In the genomic region with DNA sequence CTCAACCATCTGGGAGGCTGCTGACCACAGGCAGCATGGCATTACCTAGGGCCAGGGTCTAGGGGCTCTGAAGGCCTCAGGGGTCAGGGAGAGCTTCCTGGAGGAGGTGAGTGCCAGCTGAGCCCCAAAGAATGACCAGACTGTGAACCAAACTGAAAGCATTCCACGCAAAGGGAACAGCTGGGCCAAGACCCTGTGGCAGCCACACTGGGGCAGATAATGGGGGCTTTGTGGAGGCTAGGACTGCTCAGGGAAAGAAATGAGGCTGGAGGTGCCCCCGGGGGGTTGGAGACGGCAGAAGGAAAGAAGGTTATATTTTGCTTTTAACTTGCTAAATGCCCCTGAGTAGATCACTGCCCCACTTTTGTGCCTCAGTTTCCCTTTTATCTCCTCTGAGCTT, we compare ENCODE assay signal across 19 cellular contexts. TPM values are rescaled to one million over a fixed set of nuclear protein-coding genes. Genes with fewer than 3 reads are reported as not detected.
A peak's percentile ranks its signal among the peaks of the same experiment; 100 is the strongest.
DNase-seq lines count a peak whose midpoint lies in the region; ATAC-seq and TF ChIP-seq lines count a peak whose summit lies in the region.
"Had no signal": no experiment of that assay in that cellular context is flagged by ENCODE, and none has a peak within 500 bp of the region (broad histone marks: within the 10 kb centered on the region; RNA-seq: fewer than 3 reads in every experiment).

No MANE protein-coding gene starts in this region.

- H3K4me1 ChIP-seq in heart left ventricle (peaks cover 8 to 99% (median 66%) of the 10 kb centered on the region in 12 donors), mesenchymal stem cell (ENCODE audit: control insufficient read depth, insufficient read depth, low read depth, low read length) (peaks cover 78% of the 10 kb centered on the region), upper lobe of left lung (peaks cover 44 to 57% (median 49%) of the 10 kb centered on the region in 4 donors), sigmoid colon (peaks cover 0 to 54% (median 40%) of the 10 kb centered on the region in 4 donors)

- peak overlapping the region in 10 of 12 donors; percentile 2 to 97 (median 66) for H3K27ac ChIP-seq in heart left ventricle
- peak overlapping the region; percentile 86 for H3K27ac ChIP-seq in WERI-Rb-1
- no peak overlapping the region for H3K27ac ChIP-seq in mesenchymal stem cell (ENCODE audit: low read length, poor library complexity, severe bottlenecking)
- peak overlapping the region; percentile 24 to 72 (median 62) for H3K27ac ChIP-seq in upper lobe of left lung
- peak overlapping the region in 1 of 4 donors; percentile 39 for H3K27ac ChIP-seq in sigmoid colon
- H3K27ac ChIP-seq: Peyer's patch, tibial artery had no signal

- H3K4me3 ChIP-seq in heart left ventricle (no peak overlapping the region), WERI-Rb-1 (ENCODE audit: low read depth, low read length) (no peak overlapping the region), mesenchymal stem cell (ENCODE audit: insufficient read depth in 1 of 2, low read depth in 1 of 2, low read length in 2 of 2) (no peak overlapping the region), upper lobe of left lung (no peak overlapping the region), sigmoid colon (no peak overlapping the region)
- H3K4me3 ChIP-seq: Peyer's patch, tibial artery had no signal

- DNase-seq in heart left ventricle (no peak), Right ventricle myocardium inferior (ENCODE audit: missing footprints) (no peak), WERI-Rb-1 (no peak), mesenchymal stem cell (no peak), upper lobe of left lung (no peak), sigmoid colon (no peak)
- DNase-seq: activated CD4-positive, alpha-beta T cell treated with anti-CD3 and anti-CD28 coated beads for 1 hour; activated CD8-positive, alpha-beta memory T cell treated with anti-CD3 and anti-CD28 coated beads, Interleukin-2, amount 50 U/mL, for 48 hours; caudate nucleus; CD8-positive, alpha-beta memory T cell; effector memory CD8-positive, alpha-beta T cell; natural killer cell; NCI-H2081 treated with DMSO at 0.1 percent for 48 hours; NCI-H526 treated with DMSO at 0.1 percent for 48 hours; retina had no signal

- WGBS in heart left ventricle, 4 donors, result 84 to 92% (median 90%) methylated on average over 3 of the region's 3 CpGs
- 100% methylated on average over 1 of the region's 3 CpGs for WGBS in mesenchymal stem cell
- 88 to 94% methylated on average over 3 of the region's 3 CpGs for WGBS in upper lobe of left lung, 2 donors
- 93% methylated on average over 3 of the region's 3 CpGs for WGBS in sigmoid colon, 2 donors

- no peak overlapping the region for H2AFZ ChIP-seq in mesenchymal stem cell (ENCODE audit: low read depth, low read length)

- peak overlapping the region; percentile 57 for H3K9ac ChIP-seq in mesenchymal stem cell (ENCODE audit: low read length)

- no peak overlapping the region for H2BK15ac ChIP-seq in mesenchymal stem cell (ENCODE audit: low read depth, poor library complexity, severe bottlenecking)

- H2BK120ac ChIP-seq in mesenchymal stem cell (ENCODE audit: low read depth, low read length), result no peak overlapping the region

- H3K79me1 ChIP-seq in mesenchymal stem cell (replicated peaks; ENCODE audit: low read length, poor library complexity, severe bottlenecking), result peaks cover 23% of the 10 kb centered on the region

- H3K9me3 ChIP-seq in heart left ventricle, result no peaks in the 10 kb centered on the region
- no peaks in the 10 kb centered on the region for H3K9me3 ChIP-seq in WERI-Rb-1 (ENCODE audit: severe bottlenecking)
- H3K9me3 ChIP-seq in mesenchymal stem cell (ENCODE audit: control insufficient read depth, low read length), result no peaks in the 10 kb centered on the region
- no peaks in the 10 kb centered on the region for H3K9me3 ChIP-seq in upper lobe of left lung
- no peaks in the 10 kb centered on the region for H3K9me3 ChIP-seq in sigmoid colon
- H3K9me3 ChIP-seq: Peyer's patch, tibial artery had no signal

- H3K4me2 ChIP-seq in mesenchymal stem cell (ENCODE audit: low read length, poor library complexity, severe bottlenecking), result no peak overlapping the region

- ATAC-seq in heart left ventricle, result no peak
- ATAC-seq in Right ventricle myocardium inferior, result no peak
- ATAC-seq in upper lobe of left lung (ENCODE audit: low FRiP score in 2 of 2), result no peak
- no peak for ATAC-seq in GM18511 (IDR thresholded peaks at IDR 0.05; ENCODE audit: unreplicated experiment)
- ATAC-seq in HG03342 (IDR thresholded peaks at IDR 0.05; ENCODE audit: unreplicated experiment), result no peak
- ATAC-seq: effector memory CD8-positive, alpha-beta T cell; natural killer cell had no signal

- TF ChIP-seq CTCF in heart left ventricle (IDR thresholded peaks at IDR 0.05), result no peak
- no peak for TF ChIP-seq CTCF in WERI-Rb-1 (IDR thresholded peaks at IDR 0.05; ENCODE audit: low read depth, low read length)
- no peak for TF ChIP-seq CTCF in upper lobe of left lung (IDR thresholded peaks at IDR 0.05)
- TF ChIP-seq CTCF in sigmoid colon (IDR thresholded peaks at IDR 0.05), result no peak

- no peak for TF ChIP-seq POLR2A in heart left ventricle (IDR thresholded peaks at IDR 0.05)
- TF ChIP-seq POLR2A in upper lobe of left lung (IDR thresholded peaks at IDR 0.05), result no peak
- TF ChIP-seq POLR2A in sigmoid colon (IDR thresholded peaks at IDR 0.05), result no peak

- H2BK5ac ChIP-seq in mesenchymal stem cell (ENCODE audit: low read depth, low read length, poor library complexity, severe bottlenecking), result no peak overlapping the region

- peak overlapping the region; percentile 14 for H4K91ac ChIP-seq in mesenchymal stem cell (ENCODE audit: low read length)

- H3K23ac ChIP-seq in mesenchymal stem cell (ENCODE audit: low read length in 2 of 2), result peak overlapping the region in 1 of 2 experiments; percentile 1

- intact Hi-C loops in heart left ventricle (cut with DNase I) (no loop called here), Right ventricle myocardium inferior (cut with DNase I) (loop anchor here (5.0 kb wide), 1 partner anchor 34 kb away; no protein-coding TSS in a partner anchor), sigmoid colon (cut with DNase I) (no loop called here)

- H3K4ac ChIP-seq in mesenchymal stem cell (ENCODE audit: low read depth in 1 of 2, low read length in 2 of 2), result no peak overlapping the region

- H2AK5ac ChIP-seq in mesenchymal stem cell (ENCODE audit: low read length, severe bottlenecking), result no peak overlapping the region

- H3K36me3 ChIP-seq in heart left ventricle (peaks cover 0 to 66% (median 37%) of the 10 kb centered on the region in 9 donors), WERI-Rb-1 (peaks cover 6% of the 10 kb centered on the region), mesenchymal stem cell (ENCODE audit: control insufficient read depth in 1 of 2, insufficient read depth in 2 of 2, low read depth in 1 of 2, low read length in 2 of 2) (peaks cover 73 to 82% of the 10 kb centered on the region in 2 experiments), upper lobe of left lung (peaks cover 0 to 56% (median 23%) of the 10 kb centered on the region in 4 donors), sigmoid colon (peaks cover 0 to 69% (median 13%) of the 10 kb centered on the region in 4 donors)

- no peak overlapping the region for H4K8ac ChIP-seq in mesenchymal stem cell (ENCODE audit: low read length)

- H2BK12ac ChIP-seq in mesenchymal stem cell (ENCODE audit: low read length in 2 of 2), result no peak overlapping the region

- TF ChIP-seq EP300 in upper lobe of left lung (IDR thresholded peaks at IDR 0.05), result no peak
- TF ChIP-seq EP300 in sigmoid colon (IDR thresholded peaks at IDR 0.05), result no peak

- no peaks in the 10 kb centered on the region for H3K27me3 ChIP-seq in heart left ventricle
- no peaks in the 10 kb centered on the region for H3K27me3 ChIP-seq in WERI-Rb-1 (ENCODE audit: insufficient read depth, low read depth, severe bottlenecking)
- H3K27me3 ChIP-seq in mesenchymal stem cell (ENCODE audit: control insufficient read depth in 1 of 2, insufficient read depth in 1 of 2, low read length in 2 of 2), result no peaks in the 10 kb centered on the region
- H3K27me3 ChIP-seq in upper lobe of left lung, result no peaks in the 10 kb centered on the region
- no peaks in the 10 kb centered on the region for H3K27me3 ChIP-seq in sigmoid colon
- H3K27me3 ChIP-seq: Peyer's patch, tibial artery had no signal

- no peak overlapping the region for H3K18ac ChIP-seq in mesenchymal stem cell (ENCODE audit: low read depth in 1 of 2, low read length in 2 of 2)

- H3K14ac ChIP-seq in mesenchymal stem cell (ENCODE audit: low read length in 2 of 2), result peak overlapping the region in 1 of 2 experiments; percentile 0

RNA-seq across cellular contexts. Expression of a gene that starts 57.6 kb away (rescaled TPM):
- total RNA-seq in heart left ventricle, result 10 to 100 TPM; 39.8 to 75.4 (median 50.5) TPM
- 10 to 100 TPM; 19.7 to 45.7 TPM for polyA plus RNA-seq in heart left ventricle
- total RNA-seq in Right ventricle myocardium inferior, result 48.8 TPM
- 36.4 TPM for polyA plus RNA-seq in mesenchymal stem cell (2013, experiment 1 of 2)
- polyA plus RNA-seq in mesenchymal stem cell (2013, experiment 2 of 2), result 35.8 TPM
- 10 to 100 TPM; 51.0 to 99.2 (median 91.8) TPM for total RNA-seq in upper lobe of left lung
- total RNA-seq in sigmoid colon, result 10 to 100 TPM; 26.5 to 49.3 (median 37.5) TPM
- 10 to 100 TPM; 17.4 to 31.5 (median 25.4) TPM for polyA plus RNA-seq in sigmoid colon
